25 cellular contexts compared by ENCODE assay signal in genomic region chr7:3832199-3832598, GRCh38.
"Had no signal": no experiment of that assay in that cellular context is flagged by ENCODE, and none has a peak within 500 bp of the region (broad histone marks: within the 10 kb centered on the region; RNA-seq: fewer than 3 reads in every experiment).

No MANE protein-coding gene starts in this region.

- FAIRE-seq: endometrium, endothelial cell of umbilical vein had no signal

- DNase-seq: activated CD4-positive, alpha-beta memory T cell treated with anti-CD3 and anti-CD28 coated beads, Interleukin-2, amount 10 ng/mL, durations not matched to agents 7 days and 5 days; activated CD4-positive, alpha-beta T cell treated with anti-CD3 and anti-CD28 coated beads for 1 hour; activated CD4-positive, alpha-beta T cell treated with anti-CD3 and anti-CD28 coated beads for 4 hours; activated CD4-positive, alpha-beta T cell treated with anti-CD3 and anti-CD28 coated beads, Interleukin-2, amount 10 ng/mL, durations not matched to agents 7 days and 5 days; activated CD4-positive, alpha-beta T cell treated with anti-CD3 and anti-CD28 coated beads, Interleukin-2, amount 50 U/mL, for 4 hours; activated CD8-positive, alpha-beta memory T cell treated with anti-CD3 and anti-CD28 coated beads, Interleukin-2, amount 50 U/mL, for 48 hours; activated gamma-delta T cell; activated naive CD4-positive, alpha-beta T cell; activated naive CD4-positive, alpha-beta T cell treated with anti-CD3 and anti-CD28 coated beads, Interleukin-2, amount 10 ng/mL, durations not matched to agents 7 days and 5 days; activated naive CD8-positive, alpha-beta T cell treated with anti-CD3 and anti-CD28 coated beads, Interleukin-2, amount 10 ng/mL, durations not matched to agents 7 days and 5 days; activated T-cell treated with anti-CD3 and anti-CD28 coated beads for 4 hours; activated T-cell treated with anti-CD3 and anti-CD28 coated beads, Interleukin-2, amount 50 U/mL, for 24 hours; activated T-cell treated with anti-CD3 and anti-CD28 coated beads, Interleukin-2, amount 50 U/mL, for 72 hours; central memory CD4-positive, alpha-beta T cell; cerebellar nuclear complex; colonic mucosa; effector CD8-positive, alpha-beta T cell; esophagus squamous epithelium; foreskin melanocyte; T-helper 2 cell had no signal

- ATAC-seq: activated naive CD4-positive, alpha-beta T cell treated with anti-CD3 and anti-CD28 coated beads, Interleukin-2, amount 50 U/mL, for 72 hours; activated T-cell treated with anti-CD3 and anti-CD28 coated beads, Interleukin-2, amount 50 U/mL, for 72 hours; gastroesophageal sphincter; WTC11 had no signal
